ENCODE assay signal across 9 cellular contexts in genomic region chr12:5872745-5873144, GRCh38.
DNase-seq lines count a peak whose midpoint lies in the region; ATAC-seq, FAIRE-seq and TF ChIP-seq lines count a peak whose summit lies in the region.
"Had no signal": no experiment of that assay in that cellular context is flagged by ENCODE, and none has a peak within 500 bp of the region (broad histone marks: within the 10 kb centered on the region; RNA-seq: fewer than 3 reads in every experiment).

No MANE protein-coding gene starts in this region.

- no peak overlapping the region for H2BK120ac ChIP-seq in H1 (replicated peaks; ENCODE audit: low read depth, low read length)

- no peak for TF ChIP-seq EP300 in H1 (IDR thresholded peaks at IDR 0.05; ENCODE audit: borderline replicate concordance in 1 of 2, low read depth in 2 of 2, low read length in 2 of 2)

- H2BK20ac ChIP-seq in H1 (ENCODE audit: low read length): no peak overlapping the region

- no peak overlapping the region for H3K56ac ChIP-seq in H1 (replicated peaks; ENCODE audit: insufficient read length, low read depth, low read length)

- ATAC-seq in thoracic aorta (ENCODE audit: insufficient number of reproducible peaks, low FRiP score, low read depth): no peak
- ATAC-seq in HG03039 (IDR thresholded peaks at IDR 0.05; ENCODE audit: unreplicated experiment): no peak
- no peak for ATAC-seq in activated T-cell treated with anti-CD3 and anti-CD28 coated beads, Interleukin-2, amount 50 U/mL, for 72 hours (replicated peaks in 1 of 2)

- H3K79me2 ChIP-seq in mammary epithelial cell (ENCODE audit: insufficient read depth, low read length) (no peaks in the 10 kb centered on the region), H1 (ENCODE audit: control insufficient read depth in 1 of 2, insufficient read depth in 2 of 2, low read length in 2 of 2) (no peaks in the 10 kb centered on the region)

- H3K23me2 ChIP-seq in H1 (ENCODE audit: low read depth, low read length): no peaks in the 10 kb centered on the region

- H2BK15ac ChIP-seq in H1 (ENCODE audit: low read length): no peak overlapping the region

- no peaks in the 10 kb centered on the region for H4K20me1 ChIP-seq in mammary epithelial cell (ENCODE audit: insufficient read depth, low read length)
- H4K20me1 ChIP-seq in H1 (replicated peaks in 1 of 2; ENCODE audit: control insufficient read depth in 1 of 2, insufficient read depth in 2 of 2, low read length in 2 of 2): no peaks in the 10 kb centered on the region

- H3K9me3 Mint-ChIP-seq in MCF 10A (ENCODE audit: unreplicated experiment): peaks cover 22% of the 10 kb centered on the region
- H3K9me3 Mint-ChIP-seq in activated T-cell treated with anti-CD3 and anti-CD28 coated beads, Interleukin-2, amount 50 U/mL, for 72 hours: no peaks in the 10 kb centered on the region
- H3K9me3 Mint-ChIP-seq: T-helper 1 cell treated with Interleukin-12 subunit alpha and Interleukin-12 subunit beta and Interleukin-4 antibody, amounts not matched to agents 30 μg/mL and 1 μg/mL, for 36 hours had no signal

- TF ChIP-seq CTCF in MCF 10A (IDR thresholded peaks at IDR 0.05; ENCODE audit: unreplicated experiment): no peak
- TF ChIP-seq CTCF in mammary epithelial cell (conservative IDR thresholded peaks at IDR 0.05 in 1 of 2, IDR thresholded peaks at IDR 0.05 in 1 of 2; ENCODE audit: extremely low read depth in 1 of 2, insufficient read depth in 1 of 2, low read depth in 1 of 2, low read length in 2 of 2): peak in 1 of 2 donors; percentile 16
- peak; percentile 17 to 45 (median 17); a peak in 3 of 4 replicates for TF ChIP-seq CTCF in H1 (IDR thresholded peaks at IDR 0.05; ENCODE audit: control extremely low read depth in 1 of 3, insufficient read depth in 1 of 3, low read depth in 1 of 3, low read length in 3 of 3)
- peak; percentile 24 for TF ChIP-seq CTCF in thoracic aorta (IDR thresholded peaks at IDR 0.05)

- WGBS in mammary epithelial cell (ENCODE audit: low coverage, missing lambda C conversion rate): 78% methylated on average over 3 of the region's 4 CpGs
- 83% methylated on average over 4 of the region's 4 CpGs; no CpG with 5 or more reads in 1 of the 2 experiments for WGBS in H1 (ENCODE audit: extremely low coverage in 1 of 2, insufficient coverage in 1 of 2, insufficient read length in 1 of 2, insufficient replicate concordance in 2 of 2, low coverage in 1 of 2, low lambda C conversion rate in 2 of 2, missing lambda C conversion rate in 1 of 2), 2 experiments

- BruUV-seq in MCF 10A (replicated peaks; lab: Mats Ljungman, UMichigan) (no TSS peak), mammary epithelial cell (replicated peaks; lab: Mats Ljungman, UMichigan) (no TSS peak)

- no peak for FAIRE-seq in H1 (lab: Jason Lieb, UNC)

- no peak overlapping the region for H4K8ac ChIP-seq in H1 (ENCODE audit: extremely low read depth, insufficient read depth, low read length)

- H4K5ac ChIP-seq in H1 (ENCODE audit: insufficient read length, low read depth, low read length): no peak overlapping the region

- no peak overlapping the region for H3K4me3 ChIP-seq in mammary epithelial cell (replicated peaks in 1 of 3; ENCODE audit: insufficient read depth in 1 of 3, low read depth in 2 of 3, low read length in 3 of 3)
- no peak overlapping the region for H3K4me3 ChIP-seq in H1 (ENCODE audit: extremely low read depth in 1 of 4, insufficient read depth in 2 of 4, low read depth in 3 of 4, low read length in 4 of 4)
- H3K4me3 ChIP-seq in thoracic aorta: no peak overlapping the region

- H3K27me3 Mint-ChIP-seq in MCF 10A (ENCODE audit: insufficient read depth, unreplicated experiment): no peaks in the 10 kb centered on the region
- H3K27me3 Mint-ChIP-seq in activated T-cell treated with anti-CD3 and anti-CD28 coated beads, Interleukin-2, amount 50 U/mL, for 72 hours (ENCODE audit: low read depth): peaks cover 15% of the 10 kb centered on the region

- TF ChIP-seq POLR2A in H1 (IDR thresholded peaks at IDR 0.05; ENCODE audit: control extremely low read depth in 1 of 2, low read depth in 2 of 2, low read length in 2 of 2): no peak

- H3K14ac ChIP-seq in H1 (ENCODE audit: insufficient read length): no peak overlapping the region

- no peaks in the 10 kb centered on the region for H3K79me1 ChIP-seq in H1 (ENCODE audit: low read depth, low read length)

- no peak overlapping the region for H3K9ac ChIP-seq in mammary epithelial cell (ENCODE audit: insufficient read depth, low read length)
- no peak overlapping the region for H3K9ac ChIP-seq in H1 (replicated peaks in 1 of 4; ENCODE audit: extremely low read depth in 1 of 4, low read depth in 3 of 4, low read length in 3 of 4)

- H4K91ac ChIP-seq in H1 (replicated peaks; ENCODE audit: insufficient read length, low read length): no peak overlapping the region

- no peak overlapping the region for H3K4me2 ChIP-seq in mammary epithelial cell (ENCODE audit: insufficient read depth, low read depth, low read length)
- H3K4me2 ChIP-seq in H1 (ENCODE audit: insufficient read depth in 1 of 2, low read depth in 2 of 2, low read length in 2 of 2): no peak overlapping the region

- H3K18ac ChIP-seq in H1 (ENCODE audit: extremely low read depth, low read length): no peak overlapping the region

- no peaks in the 10 kb centered on the region for H3K9me3 ChIP-seq in mammary epithelial cell (replicated peaks; ENCODE audit: insufficient read depth, low read length)
- no peaks in the 10 kb centered on the region for H3K9me3 ChIP-seq in H1 (ENCODE audit: insufficient read depth in 2 of 2, low read depth in 1 of 2, low read length in 1 of 2)
- H3K9me3 ChIP-seq in thoracic aorta: no peaks in the 10 kb centered on the region

- CTCF ChIA-PET in MCF 10A (lab: Yijun Ruan, JAX) (interaction anchor here (1.2 kb wide), 1 partner anchor 128 kb away, joined by 5 read pairs; no protein-coding TSS in a partner anchor), mammary epithelial cell (lab: Charles Lee; ENCODE audit: low non-redundant PET) (no interaction called here), H1 (lab: Charles Lee; ENCODE audit: partially characterized antibody) (interaction anchor here (0.9 to 2.0 kb wide), 9 partner anchors 12 to 444 kb away, joined by 3 to 18 read pairs (median 3); no protein-coding TSS in a partner anchor)

- H3K4ac ChIP-seq in H1 (replicated peaks; ENCODE audit: insufficient read length, low read depth, low read length): no peak overlapping the region

- H3K27ac ChIP-seq in mammary epithelial cell (ENCODE audit: insufficient read depth, low read depth, low read length): no peak overlapping the region
- H3K27ac ChIP-seq in H1 (ENCODE audit: low read depth, low read length): no peak overlapping the region
- no peak overlapping the region for H3K27ac ChIP-seq in thoracic aorta

- intact Hi-C loops in MCF 10A (cut with micrococcal nuclease) (loop anchor here (2.0 kb wide), 1 partner anchor 128 kb away; no protein-coding TSS in a partner anchor), mammary epithelial cell (cut with micrococcal nuclease) (loop anchor here (1.0 kb wide), 1 partner anchor 127 kb away; no protein-coding TSS in a partner anchor)

- peak; percentile 53 to 58 for TF ChIP-seq RAD21 in H1 (IDR thresholded peaks at IDR 0.05 in 1 of 2, conservative IDR thresholded peaks at IDR 0.05 in 1 of 2; ENCODE audit: low read depth in 2 of 2, low read length in 2 of 2)

- H3K4me1 Mint-ChIP-seq in MCF 10A (ENCODE audit: insufficient read depth, unreplicated experiment): no peaks in the 10 kb centered on the region
- no peaks in the 10 kb centered on the region for H3K4me1 Mint-ChIP-seq in activated T-cell treated with anti-CD3 and anti-CD28 coated beads, Interleukin-2, amount 50 U/mL, for 72 hours (ENCODE audit: low read depth)

- no peaks in the 10 kb centered on the region for H3K36me3 ChIP-seq in mammary epithelial cell (ENCODE audit: insufficient read depth, low read length)
- H3K36me3 ChIP-seq in H1 (ENCODE audit: control insufficient read depth in 2 of 4, insufficient read depth in 4 of 4, low read length in 3 of 4): no peaks in the 10 kb centered on the region
- no peaks in the 10 kb centered on the region for H3K36me3 ChIP-seq in thoracic aorta

- no peaks in the 10 kb centered on the region for H3K36me3 Mint-ChIP-seq in MCF 10A (ENCODE audit: insufficient read depth, unreplicated experiment)
- no peaks in the 10 kb centered on the region for H3K36me3 Mint-ChIP-seq in activated T-cell treated with anti-CD3 and anti-CD28 coated beads, Interleukin-2, amount 50 U/mL, for 72 hours (ENCODE audit: insufficient read depth in 2 of 2)

- H3K4me3 Mint-ChIP-seq in MCF 10A (ENCODE audit: unreplicated experiment): no peak overlapping the region
- no peak overlapping the region for H3K4me3 Mint-ChIP-seq in activated T-cell treated with anti-CD3 and anti-CD28 coated beads, Interleukin-2, amount 50 U/mL, for 72 hours
- H3K4me3 Mint-ChIP-seq: T-helper 1 cell treated with Interleukin-12 subunit alpha and Interleukin-12 subunit beta and Interleukin-4 antibody, amounts not matched to agents 30 μg/mL and 1 μg/mL, for 36 hours had no signal

- no peak overlapping the region for H2AFZ ChIP-seq in mammary epithelial cell (ENCODE audit: low read depth, low read length)
- no peak overlapping the region for H2AFZ ChIP-seq in H1 (ENCODE audit: low read length)

- H3K23ac ChIP-seq in H1 (ENCODE audit: insufficient read length): no peak overlapping the region

- H2BK5ac ChIP-seq in H1 (ENCODE audit: low read depth, low read length): no peak overlapping the region

- in situ Hi-C loops in mammary epithelial cell (cut with MboI; ENCODE audit: low sequenced_read_pairs in 2 of 2): no loop called here

- H3K4me1 ChIP-seq in mammary epithelial cell (ENCODE audit: insufficient read depth, low read length) (no peaks in the 10 kb centered on the region), H1 (replicated peaks in 1 of 4; ENCODE audit: control insufficient read depth in 3 of 4, insufficient read depth in 4 of 4, low read length in 3 of 4) (peaks cover 0 to 15% (median 4%) of the 10 kb centered on the region in 4 experiments; a peak in 5 of 7 replicates), thoracic aorta (ENCODE audit: control insufficient read depth in 1 of 2, low read depth in 2 of 2) (no peaks in the 10 kb centered on the region)

- no peak overlapping the region for H2BK12ac ChIP-seq in H1 (ENCODE audit: low read depth, low read length)

- no peak overlapping the region for H2AK5ac ChIP-seq in H1 (ENCODE audit: low read depth, low read length)

- no peaks in the 10 kb centered on the region for H3K27me3 ChIP-seq in mammary epithelial cell (ENCODE audit: insufficient read depth, low read length)
- H3K27me3 ChIP-seq in H1 (replicated peaks in 1 of 4; ENCODE audit: control insufficient read depth in 3 of 4, extremely low read depth in 1 of 4, insufficient read depth in 3 of 4, low read length in 3 of 4): no peaks in the 10 kb centered on the region
- H3K27me3 ChIP-seq in thoracic aorta (replicated peaks; ENCODE audit: insufficient read depth): no peaks in the 10 kb centered on the region

- peak; percentile 6 for DNase-seq in MCF 10A (ENCODE audit: unreplicated experiment)
- DNase-seq in mammary epithelial cell: no peak
- peak; percentile 26 for DNase-seq in NCI-H2107 (lab: John Stamatoyannopoulos, UW)
- DNase-seq in H1 (ENCODE audit: low read depth in 1 of 2, low spot score in 2 of 2): no peak
- no peak for DNase-seq in thoracic aorta (ENCODE audit: low spot score)
- no peak for DNase-seq in NCI-H2081 treated with DMSO at 0.1 percent for 48 hours (lab: John Stamatoyannopoulos, UW)
- DNase-seq in activated T-cell treated with anti-CD3 and anti-CD28 coated beads, Interleukin-2, amount 50 U/mL, for 72 hours: no peak

- POLR2A ChIA-PET in MCF 10A (lab: Yijun Ruan, JAX) (interaction anchor here (0.7 kb wide), 1 partner anchor 536 kb away, joined by 3 read pairs; no protein-coding TSS in a partner anchor), H1 (lab: Charles Lee; ENCODE audit: partially characterized antibody) (no interaction called here)

- dilution Hi-C loops in mammary epithelial cell (cut with HindIII; ENCODE audit: low sequenced_read_pairs): no loop called here

- H3K27ac Mint-ChIP-seq in MCF 10A (ENCODE audit: low read depth, unreplicated experiment): no peak overlapping the region
- H3K27ac Mint-ChIP-seq in activated T-cell treated with anti-CD3 and anti-CD28 coated beads, Interleukin-2, amount 50 U/mL, for 72 hours: no peak overlapping the region
- H3K27ac Mint-ChIP-seq: T-helper 1 cell treated with Interleukin-12 subunit alpha and Interleukin-12 subunit beta and Interleukin-4 antibody, amounts not matched to agents 30 μg/mL and 1 μg/mL, for 36 hours had no signal

Comparison
In these comparisons a context has a peak if more than half of its experiments do, and no peak if none do; other contexts are left out.
1. DNase-seq: peak in MCF 10A (single experiment) and NCI-H2107 (single experiment); none in mammary epithelial cell (single experiment), H1 (0 of 2), thoracic aorta (single experiment), NCI-H2081 treated with DMSO at 0.1 percent for 48 hours (single experiment) and activated T-cell treated with anti-CD3 and anti-CD28 coated beads, Interleukin-2, amount 50 U/mL, for 72 hours (0 of 2).